1 cellular context compared by ENCODE assay signal in genomic region chr6:16757332-16757731, GRCh38.
A peak's percentile ranks its signal among the peaks of the same experiment; 100 is the strongest.
TF ChIP-seq lines count a peak whose summit lies in the region.

No MANE protein-coding gene starts in this region.

TF ChIP-seq in HEK293, 187 proteins besides CTCF, POLR2A, EP300 and RAD21 (continued from another document and continues in another):
- no peak for TF ChIP-seq ZNF518A (tag by site-specific recombination; conservative IDR thresholded peaks at IDR 0.05; ENCODE audit: low read depth)
- no peak for TF ChIP-seq ZNF211 (tag by site-specific recombination; IDR thresholded peaks at IDR 0.05; ENCODE audit: low read depth)
- peak; percentile 49; the same call in 1 of the 2 replicates for TF ChIP-seq ZSCAN16 (tag by site-specific recombination; IDR thresholded peaks at IDR 0.05)
- peak; percentile 56; the same call in 1 of the 2 replicates for TF ChIP-seq TCF7L2 (IDR thresholded peaks at IDR 0.05; ENCODE audit: borderline replicate concordance, low read depth, low read length)
- peak; percentile 71; the same call in 1 of the 2 replicates for TF ChIP-seq ZNF488 (tag by site-specific recombination; IDR thresholded peaks at IDR 0.05)
- TF ChIP-seq GFI1B (tag by site-specific recombination; IDR thresholded peaks at IDR 0.05) = 0 out of 2 replicates have a peak, but pooled peaks have one; percentile 18
- no peak for TF ChIP-seq ZBTB17 (tag by site-specific recombination; IDR thresholded peaks at IDR 0.05)
- TF ChIP-seq PRDM6 (tag by site-specific recombination; IDR thresholded peaks at IDR 0.05) = peak; percentile 100
- TF ChIP-seq ZNF24 (tag by site-specific recombination; IDR thresholded peaks at IDR 0.05) = peak; percentile 91
- no peak for TF ChIP-seq KLF1 (tag by site-specific recombination; IDR thresholded peaks at IDR 0.05)
- TF ChIP-seq ZNF18 (tag by site-specific recombination; IDR thresholded peaks at IDR 0.05) = peak; percentile 87; the same call in 1 of the 2 replicates
- TF ChIP-seq ZNF239 (tag by site-specific recombination; IDR thresholded peaks at IDR 0.05) = no peak
- no peak; the same call in 1 of the 2 replicates for TF ChIP-seq ZBTB20 (tag by site-specific recombination; IDR thresholded peaks at IDR 0.05)
- TF ChIP-seq ZSCAN30 (tag by site-specific recombination; IDR thresholded peaks at IDR 0.05) = peak; percentile 92
- peak; percentile 96 for TF ChIP-seq OSR2 (tag by site-specific recombination; IDR thresholded peaks at IDR 0.05)
- TF ChIP-seq ZNF311 (tag by site-specific recombination; IDR thresholded peaks at IDR 0.05; ENCODE audit: borderline replicate concordance) = no peak
- no peak for TF ChIP-seq HIC1 (tag by site-specific recombination; IDR thresholded peaks at IDR 0.05)
- peak; percentile 94 for TF ChIP-seq ZNF561 (tag by site-specific recombination; IDR thresholded peaks at IDR 0.05; ENCODE audit: borderline replicate concordance)
- peak; percentile 96 for TF ChIP-seq ZNF843 (tag by site-specific recombination; IDR thresholded peaks at IDR 0.05)
- peak; percentile 28; the same call in 1 of the 2 replicates for TF ChIP-seq ZNF366 (tag by site-specific recombination; conservative IDR thresholded peaks at IDR 0.05)
- TF ChIP-seq ZFP3 (tag by site-specific recombination; IDR thresholded peaks at IDR 0.05; ENCODE audit: low read depth) = peak; percentile 43; the same call in 1 of the 2 replicates
- TF ChIP-seq ZNF776 (tag by site-specific recombination; IDR thresholded peaks at IDR 0.05; ENCODE audit: borderline replicate concordance) = no peak
- TF ChIP-seq ZNF521 (tag by site-specific recombination; IDR thresholded peaks at IDR 0.05) = no peak
- no peak for TF ChIP-seq ZBTB11 (tag by site-specific recombination; conservative IDR thresholded peaks at IDR 0.05; ENCODE audit: low read depth)
- TF ChIP-seq KLF7 (tag by site-specific recombination; IDR thresholded peaks at IDR 0.05; ENCODE audit: borderline replicate concordance) = peak; percentile 41; the same call in 1 of the 2 replicates
- peak; percentile 54; the same call in 1 of the 2 replicates for TF ChIP-seq ZNF391 (tag by site-specific recombination; IDR thresholded peaks at IDR 0.05; ENCODE audit: borderline replicate concordance, low read depth)
- TF ChIP-seq INSM2 (tag by site-specific recombination; IDR thresholded peaks at IDR 0.05) = peak; percentile 62; the same call in 1 of the 2 replicates
- no peak; the same call in 1 of the 2 replicates for TF ChIP-seq YY1 (tag by site-specific recombination; IDR thresholded peaks at IDR 0.05)
- TF ChIP-seq ZNF555 (tag by site-specific recombination; conservative IDR thresholded peaks at IDR 0.05) = no peak
- peak; percentile 72 for TF ChIP-seq ZNF423 (tag by site-specific recombination; IDR thresholded peaks at IDR 0.05)
- no peak for TF ChIP-seq ZNF692 (tag by site-specific recombination; IDR thresholded peaks at IDR 0.05)
- TF ChIP-seq ZNF335 (tag by site-specific recombination; conservative IDR thresholded peaks at IDR 0.05) = no peak
- TF ChIP-seq FEZF1 (tag by site-specific recombination; IDR thresholded peaks at IDR 0.05) = peak; percentile 95
- no peak for TF ChIP-seq ZNF426 (tag by site-specific recombination; IDR thresholded peaks at IDR 0.05)
- TF ChIP-seq GLIS1 (tag by site-specific recombination; IDR thresholded peaks at IDR 0.05) = peak; percentile 18; the same call in 1 of the 2 replicates
- 0 out of 2 replicates have a peak, but pooled peaks have one; percentile 7 for TF ChIP-seq ZNF513 (tag by site-specific recombination; IDR thresholded peaks at IDR 0.05)
- TF ChIP-seq ZNF10 (tag by site-specific recombination; IDR thresholded peaks at IDR 0.05) = peak; percentile 60; the same call in 1 of the 2 replicates
